2 cellular contexts compared by ENCODE assay signal in the genomic region with DNA sequence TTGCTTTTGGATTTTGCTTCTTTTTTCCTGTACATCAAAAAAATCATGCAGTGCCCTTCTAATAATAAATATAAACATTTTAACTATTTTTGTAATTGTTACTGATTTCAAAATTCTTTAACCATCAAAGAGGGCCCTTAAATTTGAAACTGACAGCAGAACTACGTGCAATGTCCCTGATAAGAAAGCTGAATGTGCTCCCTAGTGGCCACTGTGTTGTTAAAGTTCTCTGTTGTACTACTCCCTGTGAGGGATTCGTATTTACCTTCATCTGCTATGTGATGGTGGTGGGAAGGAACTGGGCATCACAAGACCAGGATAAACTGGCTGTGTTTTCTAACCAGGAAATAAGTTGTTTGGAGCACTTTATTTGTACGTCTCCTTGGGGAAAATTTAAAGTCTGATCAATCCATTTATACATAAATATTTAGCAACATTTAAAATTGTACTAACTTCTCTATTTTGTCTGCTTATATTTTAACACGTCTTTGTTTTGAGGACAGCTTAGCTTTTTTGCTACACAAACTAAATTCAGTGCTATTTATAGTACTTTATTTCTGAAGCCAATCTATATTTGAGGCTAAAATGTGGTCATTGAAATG.
TF ChIP-seq lines count a peak whose summit lies in the region.

No MANE protein-coding gene starts in this region.

TF ChIP-seq in GM12878, 131 proteins besides CTCF, POLR2A, EP300 and RAD21 (continued from another document):
- TF ChIP-seq CHD4 (IDR thresholded peaks at IDR 0.05) = no peak
- TF ChIP-seq, protein P1, sequence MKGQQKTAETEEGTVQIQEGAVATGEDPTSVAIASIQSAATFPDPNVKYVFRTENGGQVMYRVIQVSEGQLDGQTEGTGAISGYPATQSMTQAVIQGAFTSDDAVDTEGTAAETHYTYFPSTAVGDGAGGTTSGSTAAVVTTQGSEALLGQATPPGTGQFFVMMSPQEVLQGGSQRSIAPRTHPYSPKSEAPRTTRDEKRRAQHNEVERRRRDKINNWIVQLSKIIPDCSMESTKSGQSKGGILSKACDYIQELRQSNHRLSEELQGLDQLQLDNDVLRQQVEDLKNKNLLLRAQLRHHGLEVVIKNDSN (IDR thresholded peaks at IDR 0.05; ENCODE audit: borderline replicate concordance, extremely low read length, insufficient read depth, low read depth, low read length) = no peak
- TF ChIP-seq, protein P2, sequence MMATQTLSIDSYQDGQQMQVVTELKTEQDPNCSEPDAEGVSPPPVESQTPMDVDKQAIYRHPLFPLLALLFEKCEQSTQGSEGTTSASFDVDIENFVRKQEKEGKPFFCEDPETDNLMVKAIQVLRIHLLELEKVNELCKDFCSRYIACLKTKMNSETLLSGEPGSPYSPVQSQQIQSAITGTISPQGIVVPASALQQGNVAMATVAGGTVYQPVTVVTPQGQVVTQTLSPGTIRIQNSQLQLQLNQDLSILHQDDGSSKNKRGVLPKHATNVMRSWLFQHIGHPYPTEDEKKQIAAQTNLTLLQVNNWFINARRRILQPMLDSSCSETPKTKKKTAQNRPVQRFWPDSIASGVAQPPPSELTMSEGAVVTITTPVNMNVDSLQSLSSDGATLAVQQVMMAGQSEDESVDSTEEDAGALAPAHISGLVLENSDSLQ (IDR thresholded peaks at IDR 0.05) = no peak
TF ChIP-seq in GM12878: peak in this region for 0.

TF ChIP-seq in liver, 16 proteins besides CTCF, POLR2A, EP300 and RAD21 (continued from another document):
- TF ChIP-seq NR2F2 (IDR thresholded peaks at IDR 0.05) (no peak), HNF4A (conservative IDR thresholded peaks at IDR 0.05) (no peak), TAF1 (conservative IDR thresholded peaks at IDR 0.05) (no peak), JUND (IDR thresholded peaks at IDR 0.05) (no peak), EGR1 (IDR thresholded peaks at IDR 0.05; ENCODE audit: low read depth in 2 of 2) (no peak), SP1 (IDR thresholded peaks at IDR 0.05) (no peak), GABPA (IDR thresholded peaks at IDR 0.05 in 1 of 2, conservative IDR thresholded peaks at IDR 0.05 in 1 of 2) (no peak), YY1 (IDR thresholded peaks at IDR 0.05) (no peak)
- TF ChIP-seq, protein P3, sequence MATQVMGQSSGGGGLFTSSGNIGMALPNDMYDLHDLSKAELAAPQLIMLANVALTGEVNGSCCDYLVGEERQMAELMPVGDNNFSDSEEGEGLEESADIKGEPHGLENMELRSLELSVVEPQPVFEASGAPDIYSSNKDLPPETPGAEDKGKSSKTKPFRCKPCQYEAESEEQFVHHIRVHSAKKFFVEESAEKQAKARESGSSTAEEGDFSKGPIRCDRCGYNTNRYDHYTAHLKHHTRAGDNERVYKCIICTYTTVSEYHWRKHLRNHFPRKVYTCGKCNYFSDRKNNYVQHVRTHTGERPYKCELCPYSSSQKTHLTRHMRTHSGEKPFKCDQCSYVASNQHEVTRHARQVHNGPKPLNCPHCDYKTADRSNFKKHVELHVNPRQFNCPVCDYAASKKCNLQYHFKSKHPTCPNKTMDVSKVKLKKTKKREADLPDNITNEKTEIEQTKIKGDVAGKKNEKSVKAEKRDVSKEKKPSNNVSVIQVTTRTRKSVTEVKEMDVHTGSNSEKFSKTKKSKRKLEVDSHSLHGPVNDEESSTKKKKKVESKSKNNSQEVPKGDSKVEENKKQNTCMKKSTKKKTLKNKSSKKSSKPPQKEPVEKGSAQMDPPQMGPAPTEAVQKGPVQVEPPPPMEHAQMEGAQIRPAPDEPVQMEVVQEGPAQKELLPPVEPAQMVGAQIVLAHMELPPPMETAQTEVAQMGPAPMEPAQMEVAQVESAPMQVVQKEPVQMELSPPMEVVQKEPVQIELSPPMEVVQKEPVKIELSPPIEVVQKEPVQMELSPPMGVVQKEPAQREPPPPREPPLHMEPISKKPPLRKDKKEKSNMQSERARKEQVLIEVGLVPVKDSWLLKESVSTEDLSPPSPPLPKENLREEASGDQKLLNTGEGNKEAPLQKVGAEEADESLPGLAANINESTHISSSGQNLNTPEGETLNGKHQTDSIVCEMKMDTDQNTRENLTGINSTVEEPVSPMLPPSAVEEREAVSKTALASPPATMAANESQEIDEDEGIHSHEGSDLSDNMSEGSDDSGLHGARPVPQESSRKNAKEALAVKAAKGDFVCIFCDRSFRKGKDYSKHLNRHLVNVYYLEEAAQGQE (IDR thresholded peaks at IDR 0.05) = no peak
- TF ChIP-seq, protein P4, sequence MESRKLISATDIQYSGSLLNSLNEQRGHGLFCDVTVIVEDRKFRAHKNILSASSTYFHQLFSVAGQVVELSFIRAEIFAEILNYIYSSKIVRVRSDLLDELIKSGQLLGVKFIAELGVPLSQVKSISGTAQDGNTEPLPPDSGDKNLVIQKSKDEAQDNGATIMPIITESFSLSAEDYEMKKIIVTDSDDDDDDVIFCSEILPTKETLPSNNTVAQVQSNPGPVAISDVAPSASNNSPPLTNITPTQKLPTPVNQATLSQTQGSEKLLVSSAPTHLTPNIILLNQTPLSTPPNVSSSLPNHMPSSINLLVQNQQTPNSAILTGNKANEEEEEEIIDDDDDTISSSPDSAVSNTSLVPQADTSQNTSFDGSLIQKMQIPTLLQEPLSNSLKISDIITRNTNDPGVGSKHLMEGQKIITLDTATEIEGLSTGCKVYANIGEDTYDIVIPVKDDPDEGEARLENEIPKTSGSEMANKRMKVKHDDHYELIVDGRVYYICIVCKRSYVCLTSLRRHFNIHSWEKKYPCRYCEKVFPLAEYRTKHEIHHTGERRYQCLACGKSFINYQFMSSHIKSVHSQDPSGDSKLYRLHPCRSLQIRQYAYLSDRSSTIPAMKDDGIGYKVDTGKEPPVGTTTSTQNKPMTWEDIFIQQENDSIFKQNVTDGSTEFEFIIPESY (IDR thresholded peaks at IDR 0.05) = no peak
TF ChIP-seq in liver: peak in this region for 0.
